Comparison of ENCODE assay signal across 1 cellular context in the genomic region with DNA sequence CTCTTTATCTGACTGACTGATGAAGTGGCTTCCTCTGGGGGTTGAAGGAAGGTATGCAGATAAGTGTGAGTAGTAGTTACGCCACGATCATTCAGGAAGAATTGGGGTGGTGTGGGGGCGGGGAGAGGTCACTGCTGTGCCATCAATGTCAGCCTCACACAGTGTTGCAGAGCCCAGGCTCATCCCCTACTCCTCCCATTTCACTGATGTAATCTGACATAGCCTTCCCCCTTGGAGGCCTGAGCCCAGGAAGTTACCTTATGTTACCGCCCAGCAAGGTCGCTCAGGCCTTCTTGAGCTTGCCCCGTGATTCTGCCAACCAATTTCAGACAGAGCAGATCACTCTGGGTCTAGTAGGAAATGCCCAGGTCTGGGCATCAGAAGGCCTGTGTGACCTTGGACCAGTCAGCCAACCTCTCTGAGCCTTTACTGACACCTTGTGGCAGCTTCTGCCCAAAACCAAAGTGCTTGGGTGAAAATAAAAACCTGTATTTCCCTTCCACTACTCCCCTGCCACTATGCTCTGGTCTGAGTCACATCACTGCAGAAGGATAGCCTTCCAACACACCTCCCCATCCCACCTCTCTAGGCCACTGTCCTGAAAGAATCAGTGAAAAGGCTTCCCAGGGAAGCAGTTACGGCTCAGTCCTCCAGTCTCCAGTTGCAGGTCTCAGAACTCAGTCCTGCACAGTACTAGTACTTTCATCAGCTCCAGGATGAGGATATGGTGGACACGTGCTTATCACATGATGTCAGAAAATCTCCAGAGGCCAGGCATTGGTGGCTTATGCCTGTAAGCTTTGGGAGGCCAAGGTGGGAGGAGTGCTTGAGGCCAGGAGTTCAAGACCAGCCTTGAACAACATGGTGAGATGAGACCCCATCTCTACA.
TF ChIP-seq lines count a peak whose summit lies in the region.

No MANE protein-coding gene starts in this region.

TF ChIP-seq in H1, 55 proteins besides CTCF, POLR2A, EP300 and RAD21:
- TF ChIP-seq HDAC2 (IDR thresholded peaks at IDR 0.05; ENCODE audit: borderline replicate concordance in 1 of 2, low read depth in 2 of 2, low read length in 2 of 2) (no peak), KDM1A (IDR thresholded peaks at IDR 0.05; ENCODE audit: borderline replicate concordance, low read length) (0 out of 2 replicates have a peak, but pooled peaks have one; percentile 39), TEAD4 (IDR thresholded peaks at IDR 0.05; ENCODE audit: low read depth, low read length) (no peak)
- TF ChIP-seq, protein P1, sequence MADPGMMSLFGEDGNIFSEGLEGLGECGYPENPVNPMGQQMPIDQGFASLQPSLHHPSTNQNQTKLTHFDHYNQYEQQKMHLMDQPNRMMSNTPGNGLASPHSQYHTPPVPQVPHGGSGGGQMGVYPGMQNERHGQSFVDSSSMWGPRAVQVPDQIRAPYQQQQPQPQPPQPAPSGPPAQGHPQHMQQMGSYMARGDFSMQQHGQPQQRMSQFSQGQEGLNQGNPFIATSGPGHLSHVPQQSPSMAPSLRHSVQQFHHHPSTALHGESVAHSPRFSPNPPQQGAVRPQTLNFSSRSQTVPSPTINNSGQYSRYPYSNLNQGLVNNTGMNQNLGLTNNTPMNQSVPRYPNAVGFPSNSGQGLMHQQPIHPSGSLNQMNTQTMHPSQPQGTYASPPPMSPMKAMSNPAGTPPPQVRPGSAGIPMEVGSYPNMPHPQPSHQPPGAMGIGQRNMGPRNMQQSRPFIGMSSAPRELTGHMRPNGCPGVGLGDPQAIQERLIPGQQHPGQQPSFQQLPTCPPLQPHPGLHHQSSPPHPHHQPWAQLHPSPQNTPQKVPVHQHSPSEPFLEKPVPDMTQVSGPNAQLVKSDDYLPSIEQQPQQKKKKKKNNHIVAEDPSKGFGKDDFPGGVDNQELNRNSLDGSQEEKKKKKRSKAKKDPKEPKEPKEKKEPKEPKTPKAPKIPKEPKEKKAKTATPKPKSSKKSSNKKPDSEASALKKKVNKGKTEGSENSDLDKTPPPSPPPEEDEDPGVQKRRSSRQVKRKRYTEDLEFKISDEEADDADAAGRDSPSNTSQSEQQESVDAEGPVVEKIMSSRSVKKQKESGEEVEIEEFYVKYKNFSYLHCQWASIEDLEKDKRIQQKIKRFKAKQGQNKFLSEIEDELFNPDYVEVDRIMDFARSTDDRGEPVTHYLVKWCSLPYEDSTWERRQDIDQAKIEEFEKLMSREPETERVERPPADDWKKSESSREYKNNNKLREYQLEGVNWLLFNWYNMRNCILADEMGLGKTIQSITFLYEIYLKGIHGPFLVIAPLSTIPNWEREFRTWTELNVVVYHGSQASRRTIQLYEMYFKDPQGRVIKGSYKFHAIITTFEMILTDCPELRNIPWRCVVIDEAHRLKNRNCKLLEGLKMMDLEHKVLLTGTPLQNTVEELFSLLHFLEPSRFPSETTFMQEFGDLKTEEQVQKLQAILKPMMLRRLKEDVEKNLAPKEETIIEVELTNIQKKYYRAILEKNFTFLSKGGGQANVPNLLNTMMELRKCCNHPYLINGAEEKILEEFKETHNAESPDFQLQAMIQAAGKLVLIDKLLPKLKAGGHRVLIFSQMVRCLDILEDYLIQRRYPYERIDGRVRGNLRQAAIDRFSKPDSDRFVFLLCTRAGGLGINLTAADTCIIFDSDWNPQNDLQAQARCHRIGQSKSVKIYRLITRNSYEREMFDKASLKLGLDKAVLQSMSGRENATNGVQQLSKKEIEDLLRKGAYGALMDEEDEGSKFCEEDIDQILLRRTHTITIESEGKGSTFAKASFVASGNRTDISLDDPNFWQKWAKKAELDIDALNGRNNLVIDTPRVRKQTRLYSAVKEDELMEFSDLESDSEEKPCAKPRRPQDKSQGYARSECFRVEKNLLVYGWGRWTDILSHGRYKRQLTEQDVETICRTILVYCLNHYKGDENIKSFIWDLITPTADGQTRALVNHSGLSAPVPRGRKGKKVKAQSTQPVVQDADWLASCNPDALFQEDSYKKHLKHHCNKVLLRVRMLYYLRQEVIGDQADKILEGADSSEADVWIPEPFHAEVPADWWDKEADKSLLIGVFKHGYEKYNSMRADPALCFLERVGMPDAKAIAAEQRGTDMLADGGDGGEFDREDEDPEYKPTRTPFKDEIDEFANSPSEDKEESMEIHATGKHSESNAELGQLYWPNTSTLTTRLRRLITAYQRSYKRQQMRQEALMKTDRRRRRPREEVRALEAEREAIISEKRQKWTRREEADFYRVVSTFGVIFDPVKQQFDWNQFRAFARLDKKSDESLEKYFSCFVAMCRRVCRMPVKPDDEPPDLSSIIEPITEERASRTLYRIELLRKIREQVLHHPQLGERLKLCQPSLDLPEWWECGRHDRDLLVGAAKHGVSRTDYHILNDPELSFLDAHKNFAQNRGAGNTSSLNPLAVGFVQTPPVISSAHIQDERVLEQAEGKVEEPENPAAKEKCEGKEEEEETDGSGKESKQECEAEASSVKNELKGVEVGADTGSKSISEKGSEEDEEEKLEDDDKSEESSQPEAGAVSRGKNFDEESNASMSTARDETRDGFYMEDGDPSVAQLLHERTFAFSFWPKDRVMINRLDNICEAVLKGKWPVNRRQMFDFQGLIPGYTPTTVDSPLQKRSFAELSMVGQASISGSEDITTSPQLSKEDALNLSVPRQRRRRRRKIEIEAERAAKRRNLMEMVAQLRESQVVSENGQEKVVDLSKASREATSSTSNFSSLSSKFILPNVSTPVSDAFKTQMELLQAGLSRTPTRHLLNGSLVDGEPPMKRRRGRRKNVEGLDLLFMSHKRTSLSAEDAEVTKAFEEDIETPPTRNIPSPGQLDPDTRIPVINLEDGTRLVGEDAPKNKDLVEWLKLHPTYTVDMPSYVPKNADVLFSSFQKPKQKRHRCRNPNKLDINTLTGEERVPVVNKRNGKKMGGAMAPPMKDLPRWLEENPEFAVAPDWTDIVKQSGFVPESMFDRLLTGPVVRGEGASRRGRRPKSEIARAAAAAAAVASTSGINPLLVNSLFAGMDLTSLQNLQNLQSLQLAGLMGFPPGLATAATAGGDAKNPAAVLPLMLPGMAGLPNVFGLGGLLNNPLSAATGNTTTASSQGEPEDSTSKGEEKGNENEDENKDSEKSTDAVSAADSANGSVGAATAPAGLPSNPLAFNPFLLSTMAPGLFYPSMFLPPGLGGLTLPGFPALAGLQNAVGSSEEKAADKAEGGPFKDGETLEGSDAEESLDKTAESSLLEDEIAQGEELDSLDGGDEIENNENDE (IDR thresholded peaks at IDR 0.05; ENCODE audit: insufficient replicate concordance, low read length), result no peak
